17 cellular contexts compared by ENCODE assay signal in the genomic region with DNA sequence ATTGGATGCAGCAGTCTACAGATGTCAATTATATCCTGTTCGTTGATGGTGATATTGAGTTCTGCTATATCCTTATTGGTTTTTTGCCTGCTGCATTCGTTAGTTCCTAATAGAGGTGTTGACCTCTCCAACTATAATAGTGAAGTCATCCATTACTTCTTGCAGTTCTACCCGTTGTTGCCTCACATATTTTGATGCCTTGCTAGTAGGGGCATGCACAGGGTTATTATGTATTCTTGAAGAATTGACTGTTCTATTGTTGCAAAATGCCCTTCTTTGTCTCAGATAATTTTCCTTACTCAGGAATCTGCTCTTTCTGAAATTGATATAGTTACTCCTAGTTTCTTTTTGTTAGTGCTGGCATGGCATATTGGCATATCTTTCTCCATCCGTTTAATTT.
DNase-seq lines count a peak whose midpoint lies in the region; ATAC-seq and TF ChIP-seq lines count a peak whose summit lies in the region.
"Had no signal": no experiment of that assay in that cellular context is flagged by ENCODE, and none has a peak within 500 bp of the region (broad histone marks: within the 10 kb centered on the region; RNA-seq: fewer than 3 reads in every experiment).

No MANE protein-coding gene starts in this region.

- H3K27ac ChIP-seq in mammary epithelial cell (ENCODE audit: insufficient read depth, low read depth, low read length), result no peak overlapping the region
- H3K27ac ChIP-seq: 22Rv1; A549; BLaER1 treated with 17β-estradiol and CSF1 and Interleukin-3, amounts not matched to agents 10 nM and 100 nM; C4-2B had no signal

- H3K79me2 ChIP-seq in mammary epithelial cell (ENCODE audit: insufficient read depth, low read length), result no peaks in the 10 kb centered on the region

- ATAC-seq in GM19463 (IDR thresholded peaks at IDR 0.05; ENCODE audit: unreplicated experiment), result no peak
- ATAC-seq: A549; CD8-positive, alpha-beta T cell; GM12878 had no signal

- no peaks in the 10 kb centered on the region for H4K20me1 ChIP-seq in mammary epithelial cell (ENCODE audit: insufficient read depth, low read length)
- H4K20me1 ChIP-seq: BLaER1 treated with 17β-estradiol and CSF1 and Interleukin-3, amounts not matched to agents 10 nM and 100 nM had no signal

- DNase-seq in mammary epithelial cell (peak; percentile 45), MCF 10A (ENCODE audit: unreplicated experiment) (no peak), epithelial cell of esophagus (ENCODE audit: low read depth) (peak; percentile 81), GDM1 (lab: John Stamatoyannopoulos, UW) (no peak)
- DNase-seq: AML-193; Caco-2; Calu3; CD4-positive, alpha-beta T cell; CD8-positive, alpha-beta T cell; DMS79 treated with DMSO at 0.1 percent for 48 hours had no signal

- peaks cover 9% of the 10 kb centered on the region for H3K9me3 Mint-ChIP-seq in MCF 10A (ENCODE audit: unreplicated experiment)

- H3K4me2 ChIP-seq in mammary epithelial cell (ENCODE audit: insufficient read depth, low read depth, low read length), result no peak overlapping the region
- H3K4me2 ChIP-seq: A549; BLaER1 treated with 17β-estradiol and CSF1 and Interleukin-3, amounts not matched to agents 10 nM and 100 nM had no signal

- no peak overlapping the region for H3K27ac Mint-ChIP-seq in MCF 10A (ENCODE audit: low read depth, unreplicated experiment)
- H3K27ac Mint-ChIP-seq: B cell; CD4-positive, alpha-beta T cell; CD8-positive, alpha-beta T cell had no signal

- no peaks in the 10 kb centered on the region for H3K27me3 ChIP-seq in mammary epithelial cell (ENCODE audit: insufficient read depth, low read length)
- H3K27me3 ChIP-seq: BLaER1 treated with 17β-estradiol and CSF1 and Interleukin-3, amounts not matched to agents 10 nM and 100 nM had no signal

- in situ Hi-C loops in mammary epithelial cell (cut with MboI; ENCODE audit: low sequenced_read_pairs in 2 of 2), result no loop called here

- H3K4me3 ChIP-seq in mammary epithelial cell (replicated peaks in 1 of 3; ENCODE audit: insufficient read depth in 1 of 3, low read depth in 2 of 3, low read length in 3 of 3) (no peak overlapping the region), epithelial cell of esophagus (ENCODE audit: low read length) (no peak overlapping the region)
- H3K4me3 ChIP-seq: A549; BLaER1 treated with 17β-estradiol and CSF1 and Interleukin-3, amounts not matched to agents 10 nM and 100 nM; GM12878 had no signal

- no peaks in the 10 kb centered on the region for H3K36me3 ChIP-seq in mammary epithelial cell (ENCODE audit: insufficient read depth, low read length)
- H3K36me3 ChIP-seq: BLaER1 treated with 17β-estradiol and CSF1 and Interleukin-3, amounts not matched to agents 10 nM and 100 nM had no signal

- CTCF ChIA-PET in mammary epithelial cell (lab: Charles Lee; ENCODE audit: low non-redundant PET), result no interaction called here
- CTCF ChIA-PET in MCF 10A (lab: Yijun Ruan, JAX), result interaction anchor here (0.6 kb wide), 1 partner anchor 1306 kb away, joined by 3 read pairs; no protein-coding TSS in a partner anchor

- H3K9me3 ChIP-seq in mammary epithelial cell (replicated peaks; ENCODE audit: insufficient read depth, low read length), result no peaks in the 10 kb centered on the region
- H3K9me3 ChIP-seq: A549 had no signal

- intact Hi-C loops in mammary epithelial cell (cut with micrococcal nuclease), result no loop called here
- intact Hi-C loops in MCF 10A (cut with micrococcal nuclease), result no loop called here

- TF ChIP-seq CTCF in mammary epithelial cell (conservative IDR thresholded peaks at IDR 0.05 in 1 of 2, IDR thresholded peaks at IDR 0.05 in 1 of 2; ENCODE audit: extremely low read depth in 1 of 2, insufficient read depth in 1 of 2, low read depth in 1 of 2, low read length in 2 of 2) (no peak), MCF 10A (IDR thresholded peaks at IDR 0.05; ENCODE audit: unreplicated experiment) (no peak), epithelial cell of esophagus (IDR thresholded peaks at IDR 0.05; ENCODE audit: insufficient read depth, low read depth, low read length, missing control alignments) (no peak)

- 66% methylated on average over 4 of the region's 4 CpGs for WGBS in mammary epithelial cell (ENCODE audit: low coverage, missing lambda C conversion rate)

- no peaks in the 10 kb centered on the region for H3K4me1 ChIP-seq in mammary epithelial cell (ENCODE audit: insufficient read depth, low read length)
- H3K4me1 ChIP-seq: A549, Caco-2 had no signal

- H3K36me3 Mint-ChIP-seq in MCF 10A (ENCODE audit: insufficient read depth, unreplicated experiment), result no peaks in the 10 kb centered on the region
- H3K36me3 Mint-ChIP-seq: CD8-positive, alpha-beta T cell had no signal

- no peak overlapping the region for H3K4me3 Mint-ChIP-seq in MCF 10A (ENCODE audit: unreplicated experiment)
- H3K4me3 Mint-ChIP-seq: B cell; CD4-positive, alpha-beta T cell; CD8-positive, alpha-beta T cell had no signal

- dilution Hi-C loops in mammary epithelial cell (cut with HindIII; ENCODE audit: low sequenced_read_pairs), result no loop called here

- POLR2A ChIA-PET in MCF 10A (lab: Yijun Ruan, JAX), result no interaction called here

- H3K4me1 Mint-ChIP-seq in MCF 10A (ENCODE audit: insufficient read depth, unreplicated experiment), result no peaks in the 10 kb centered on the region
- H3K4me1 Mint-ChIP-seq: B cell had no signal

- H2AFZ ChIP-seq in mammary epithelial cell (ENCODE audit: low read depth, low read length), result no peak overlapping the region

- BruUV-seq in mammary epithelial cell (replicated peaks; lab: Mats Ljungman, UMichigan), result no TSS peak
- no TSS peak for BruUV-seq in MCF 10A (replicated peaks; lab: Mats Ljungman, UMichigan)

- H3K27me3 Mint-ChIP-seq in MCF 10A (ENCODE audit: insufficient read depth, unreplicated experiment), result no peaks in the 10 kb centered on the region
- H3K27me3 Mint-ChIP-seq: B cell; CD4-positive, alpha-beta T cell had no signal

- H3K9ac ChIP-seq in mammary epithelial cell (ENCODE audit: insufficient read depth, low read length), result no peak overlapping the region
- H3K9ac ChIP-seq: BLaER1 treated with 17β-estradiol and CSF1 and Interleukin-3, amounts not matched to agents 10 nM and 100 nM had no signal

Comparison
In these comparisons a context has a peak if more than half of its experiments do, and no peak if none do; other contexts are left out.
1. DNase-seq: peak in mammary epithelial cell (single experiment) and epithelial cell of esophagus (single experiment); none in MCF 10A (single experiment) and GDM1 (single experiment).